Comparison of ENCODE assay signal across 15 cellular contexts in the genomic region with DNA sequence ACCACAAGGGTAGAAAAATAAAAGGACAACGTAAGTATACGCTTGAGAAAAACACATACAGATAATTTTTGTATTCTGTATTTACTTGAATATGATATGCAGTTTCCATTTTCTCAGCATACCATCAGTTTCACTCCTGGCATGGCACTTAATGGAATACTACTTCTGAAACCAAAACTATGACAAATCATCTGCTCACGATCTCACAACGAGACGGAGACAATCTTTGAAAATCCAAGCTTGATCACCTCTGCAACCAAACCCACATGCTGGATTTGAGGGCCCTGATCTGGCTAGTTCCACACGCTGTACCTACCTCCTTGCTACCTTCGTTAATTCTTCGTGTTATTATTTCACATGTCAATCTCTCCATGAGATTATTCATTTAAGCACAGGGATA.
"Had no signal": no experiment of that assay in that cellular context is flagged by ENCODE, and none has a peak within 500 bp of the region (broad histone marks: within the 10 kb centered on the region; RNA-seq: fewer than 3 reads in every experiment).

No MANE protein-coding gene starts in this region.

- H3K27ac Mint-ChIP-seq: mesothelial cell of epicardium, nephron had no signal

- H3K36me3 Mint-ChIP-seq: mesothelial cell of epicardium had no signal

- H3K4me3 Mint-ChIP-seq: mesothelial cell of epicardium, nephron had no signal

- DNase-seq: activated CD4-positive, CD25-positive, alpha-beta regulatory T cell; activated gamma-delta T cell; cerebellar nuclear complex; effector CD4-positive, alpha-beta T cell; gastrocnemius medialis; head of caudate nucleus; kidney; left lung; Right ventricle myocardium superior; small intestine; stomach; SW 1271 had no signal

- H3K9me3 Mint-ChIP-seq: mesothelial cell of epicardium, nephron had no signal

- ATAC-seq: esophagus mucosa, gastrocnemius medialis, left lung had no signal
